In genomic region chr10:72322030-72322279, GRCh38 we compare ENCODE assay signal across 10 cellular contexts. TPM values are rescaled to one million over a fixed set of nuclear protein-coding genes. Genes with fewer than 3 reads are reported as not detected.
DNase-seq lines count a peak whose midpoint lies in the region; ATAC-seq, FAIRE-seq and TF ChIP-seq lines count a peak whose summit lies in the region.
"Had no signal": no experiment of that assay in that cellular context is flagged by ENCODE, and none has a peak within 500 bp of the region (broad histone marks: within the 10 kb centered on the region; RNA-seq: fewer than 3 reads in every experiment).

No MANE protein-coding gene starts in this region.

- no peak for DNase-seq in stimulated activated naive CD8-positive, alpha-beta T cell treated with anti-CD3 and anti-CD28 coated beads, Interleukin-15, Interleukin-2, amounts not matched to agents 100 U/mL and 50 U/mL, for 24 hours
- no peak for DNase-seq in WERI-Rb-1
- DNase-seq in kidney tubule cell (ENCODE audit: low spot score): peak; percentile 46
- no peak for DNase-seq in GM12892 (ENCODE audit: insufficient read length)
- DNase-seq in stimulated activated CD4-positive, alpha-beta T cell treated with anti-CD3 and anti-CD28 coated beads, Interleukin-1b, Interleukin-23, amount 100 ng/mL, for 48 hours: no peak
- no peak for DNase-seq in NCI-H524 (lab: John Stamatoyannopoulos, UW)
- no peak for DNase-seq in stimulated activated CD4-positive, alpha-beta T cell treated with anti-CD3 and anti-CD28 coated beads, Interleukin-4, amount 100 ng/mL, for 4 hours
- DNase-seq: NCI-H1417 had no signal

- TF ChIP-seq CTCF in WERI-Rb-1 (IDR thresholded peaks at IDR 0.05; ENCODE audit: low read depth, low read length): no peak

- TF ChIP-seq POLR2A in GM12892 (IDR thresholded peaks at IDR 0.05; ENCODE audit: low read depth, low read length): no peak

- no peaks in the 10 kb centered on the region for H3K36me3 ChIP-seq in WERI-Rb-1
- H3K36me3 ChIP-seq: ovary had no signal

- no peak for FAIRE-seq in GM12892 (lab: Jason Lieb, UNC)

- H3K27me3 Mint-ChIP-seq in stimulated activated naive CD8-positive, alpha-beta T cell treated with anti-CD3 and anti-CD28 coated beads, Interleukin-15, Interleukin-2, amounts not matched to agents 100 ng/mL and 50 ng/mL, for 24 hours: no peaks in the 10 kb centered on the region

- peak overlapping the region; percentile 97 for H3K27ac Mint-ChIP-seq in stimulated activated naive CD8-positive, alpha-beta T cell treated with anti-CD3 and anti-CD28 coated beads, Interleukin-15, Interleukin-2, amounts not matched to agents 100 ng/mL and 50 ng/mL, for 24 hours

- H3K4me1 Mint-ChIP-seq in stimulated activated naive CD8-positive, alpha-beta T cell treated with anti-CD3 and anti-CD28 coated beads, Interleukin-15, Interleukin-2, amounts not matched to agents 100 ng/mL and 50 ng/mL, for 24 hours (ENCODE audit: low read depth): peaks cover 76% of the 10 kb centered on the region

- H3K36me3 Mint-ChIP-seq in stimulated activated naive CD8-positive, alpha-beta T cell treated with anti-CD3 and anti-CD28 coated beads, Interleukin-15, Interleukin-2, amounts not matched to agents 100 ng/mL and 50 ng/mL, for 24 hours (ENCODE audit: low read depth): peaks cover 4% of the 10 kb centered on the region

- H3K9me3 Mint-ChIP-seq in stimulated activated naive CD8-positive, alpha-beta T cell treated with anti-CD3 and anti-CD28 coated beads, Interleukin-15, Interleukin-2, amounts not matched to agents 100 ng/mL and 50 ng/mL, for 24 hours: no peaks in the 10 kb centered on the region

- no peak overlapping the region for H3K4me3 ChIP-seq in WERI-Rb-1 (ENCODE audit: low read depth, low read length)
- H3K4me3 ChIP-seq: ovary had no signal

- H3K9me3 ChIP-seq in WERI-Rb-1 (ENCODE audit: severe bottlenecking): no peaks in the 10 kb centered on the region
- H3K9me3 ChIP-seq: ovary had no signal

- no peak for ATAC-seq in stimulated activated naive CD8-positive, alpha-beta T cell treated with anti-CD3 and anti-CD28 coated beads, Interleukin-15, Interleukin-2, amounts not matched to agents 100 U/mL and 50 U/mL, for 24 hours

- H3K27ac ChIP-seq in WERI-Rb-1: peak overlapping the region; percentile 95

- H3K4me3 Mint-ChIP-seq in stimulated activated naive CD8-positive, alpha-beta T cell treated with anti-CD3 and anti-CD28 coated beads, Interleukin-15, Interleukin-2, amounts not matched to agents 100 ng/mL and 50 ng/mL, for 24 hours: peak overlapping the region; percentile 69

- H3K27me3 ChIP-seq in WERI-Rb-1 (ENCODE audit: insufficient read depth, low read depth, severe bottlenecking): no peaks in the 10 kb centered on the region
- H3K27me3 ChIP-seq: ovary had no signal

RNA-seq across cellular contexts. Expression of gene DNAJB12, which starts 32.8 kb away (rescaled TPM):
- 9.9 TPM for polyA plus RNA-seq in GM12892 (2012; ENCODE audit: missing spikeins)

RNA-seq across cellular contexts. Expression of gene DDIT4, which starts 48.2 kb away (rescaled TPM):
- 158 TPM for polyA plus RNA-seq in GM12892 (2012; ENCODE audit: missing spikeins)
